17 cellular contexts compared by ENCODE assay signal in genomic region chr6:5109436-5109835, GRCh38. TPM values are rescaled to one million over a fixed set of nuclear protein-coding genes. Genes with fewer than 3 reads are reported as not detected.
A peak's percentile ranks its signal among the peaks of the same experiment; 100 is the strongest.
DNase-seq lines count a peak whose midpoint lies in the region; ATAC-seq and TF ChIP-seq lines count a peak whose summit lies in the region.
"Had no signal": no experiment of that assay in that cellular context is flagged by ENCODE, and none has a peak within 500 bp of the region (broad histone marks: within the 10 kb centered on the region; RNA-seq: fewer than 3 reads in every experiment).

No MANE protein-coding gene starts in this region.

- no peak for TF ChIP-seq CTCF in cardiac muscle cell (IDR thresholded peaks at IDR 0.05; ENCODE audit: low read depth, low read length)
- peak in 1 of 9 donors; percentile 15 for TF ChIP-seq CTCF in heart right ventricle (IDR thresholded peaks at IDR 0.05)

- H3K9me3 ChIP-seq in cardiac muscle cell (ENCODE audit: low read depth), result no peaks in the 10 kb centered on the region
- H3K9me3 ChIP-seq in heart right ventricle, result no peaks in the 10 kb centered on the region
- H3K9me3 ChIP-seq in right cardiac atrium (ENCODE audit: control insufficient read depth, low read length), result no peaks in the 10 kb centered on the region
- H3K9me3 ChIP-seq: BLaER1, HAP-1 had no signal

- ATAC-seq in left cardiac atrium (no peak), heart right ventricle (peak in 3 of 8 donors; percentile 25 to 36 (median 32)), right cardiac atrium (no peak), HG02981 (IDR thresholded peaks at IDR 0.05; ENCODE audit: unreplicated experiment) (no peak)

- intact Hi-C loops in left cardiac atrium (cut with DNase I), result no loop called here
- intact Hi-C loops in heart right ventricle (cut with DNase I), result loop anchor here in 1 of 10 donors (2.0 kb wide), 1 partner anchor 29 kb away; no protein-coding TSS in a partner anchor
- intact Hi-C loops in right cardiac atrium (cut with DNase I), result no loop called here

- H3K4me3 ChIP-seq in cardiac muscle cell (no peak overlapping the region), heart right ventricle (no peak overlapping the region), right cardiac atrium (ENCODE audit: low read length) (no peak overlapping the region)
- H3K4me3 ChIP-seq: BLaER1, GM23248, HAP-1 had no signal

- H3K27me3 ChIP-seq in cardiac muscle cell, result no peaks in the 10 kb centered on the region
- no peaks in the 10 kb centered on the region for H3K27me3 ChIP-seq in heart right ventricle
- no peaks in the 10 kb centered on the region for H3K27me3 ChIP-seq in right cardiac atrium (ENCODE audit: control insufficient read depth, insufficient read depth)
- H3K27me3 ChIP-seq: BLaER1 had no signal

- DNase-seq in cardiac muscle cell (ENCODE audit: low read depth in 1 of 2, low spot score in 1 of 2) (no peak), left cardiac atrium (no peak), heart right ventricle (no peak), right cardiac atrium (no peak), HuH-7 (ENCODE audit: low spot score) (no peak)
- DNase-seq in stimulated activated CD4-positive, alpha-beta T cell treated with anti-CD3 and anti-CD28 coated beads, Interleukin-12 subunit alpha, Interleukin-12 subunit beta, amount 100 ng/mL, for 4 hours, result no peak
- DNase-seq: 8988T; CD4-positive, alpha-beta memory T cell; DMS153; DMS79; GF-D8; GM23248; IMR-90 had no signal

- 83 to 87% methylated on average over 10 of the region's 10 CpGs for WGBS in heart right ventricle, 2 donors
- WGBS in right cardiac atrium, result 86% methylated on average over 10 of the region's 10 CpGs

- H3K36me3 ChIP-seq in cardiac muscle cell (no peaks in the 10 kb centered on the region), heart right ventricle (peaks cover 0 to 25% (median 0%) of the 10 kb centered on the region in 9 donors)
- H3K36me3 ChIP-seq: HAP-1 had no signal

- peak overlapping the region; percentile 80 for H3K27ac ChIP-seq in cardiac muscle cell
- H3K27ac ChIP-seq in heart right ventricle, result peak overlapping the region in 6 of 10 donors; percentile 60 to 94 (median 81)
- H3K27ac ChIP-seq in right cardiac atrium (ENCODE audit: low read length), result peak overlapping the region; percentile 21
- H3K27ac ChIP-seq: BLaER1, GM23248 had no signal

- H3K4me1 ChIP-seq in cardiac muscle cell (ENCODE audit: low read depth) (peaks cover 19% of the 10 kb centered on the region), heart right ventricle (peaks cover 0 to 29% (median 10%) of the 10 kb centered on the region in 9 donors), right cardiac atrium (ENCODE audit: control insufficient read depth, insufficient read depth, low read length) (peaks cover 3% of the 10 kb centered on the region)
- H3K4me1 ChIP-seq: HAP-1 had no signal

RNA-seq across cellular contexts. Expression of gene PPP1R3G, which starts 24.3 kb away (rescaled TPM):
- total RNA-seq in cardiac muscle cell (6.1 and 7.6 TPM in 2 replicates), left cardiac atrium (10 to 100 TPM in 1 of 2 donors, 1 to 10 TPM in 1; 7.4 to 10.7 TPM), heart right ventricle (10 to 100 TPM in 3 of 10 donors, 1 to 10 TPM in 7; 6.3 to 12.2 (median 9.2) TPM), right cardiac atrium (10 to 100 TPM in 3 of 4 donors, 1 to 10 TPM in 1; 6.7 to 19.5 (median 16.2) TPM)
- polyA plus RNA-seq in cardiac muscle cell (2.6 and 6.3 TPM in 2 replicates), heart right ventricle (1 to 10 TPM; 3.8 to 5.5 TPM), right cardiac atrium (10.9 TPM)
- total RNA-seq: CD4-positive, alpha-beta memory T cell; H4 had no signal
- polyA plus RNA-seq: CD4-positive, alpha-beta memory T cell had no signal

Comparison
In these comparisons a context has a peak if more than half of its experiments do, and no peak if none do; other contexts are left out.
1. H3K27ac ChIP-seq: peak in every context shown above with its lines; median percentile 81 in heart right ventricle; 80 in cardiac muscle cell; 21 in right cardiac atrium.